In the genomic region with DNA sequence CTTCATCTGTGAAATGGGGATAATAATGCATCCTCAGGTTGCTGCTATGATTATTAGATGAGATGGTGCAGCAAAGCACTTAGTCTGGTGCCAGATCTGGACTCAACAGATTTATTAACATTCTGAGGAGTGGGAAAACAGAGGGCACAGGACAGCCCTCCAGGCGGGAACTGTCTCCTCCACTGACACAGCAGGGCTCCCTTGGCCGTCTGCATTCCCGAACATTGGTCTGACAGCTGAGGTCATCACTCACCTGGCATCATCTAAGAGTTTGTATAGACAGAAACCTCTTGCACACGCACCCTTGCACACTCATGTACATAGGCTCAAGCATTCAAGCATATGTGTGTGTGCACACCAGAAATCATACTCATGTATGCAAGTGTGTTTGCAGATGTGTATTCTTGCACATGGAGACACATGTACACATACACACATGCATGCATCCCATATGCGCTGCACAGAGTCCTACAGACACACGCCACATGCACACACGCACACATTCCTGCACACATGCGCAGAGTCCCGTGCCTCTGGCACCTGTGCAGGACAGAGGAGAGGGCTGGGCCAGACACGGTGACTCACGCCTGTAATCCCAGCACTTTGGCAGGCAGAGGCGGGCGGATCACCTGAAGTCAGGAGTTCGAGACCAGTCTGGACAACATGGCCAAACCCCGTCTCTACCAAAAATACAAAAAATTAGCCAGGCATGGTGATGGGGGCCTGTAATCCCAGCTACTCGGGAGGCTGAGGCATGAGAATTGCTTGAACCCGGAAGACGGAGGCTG, we compare ENCODE assay signal across 18 cellular contexts.
"Had no signal": no experiment of that assay in that cellular context is flagged by ENCODE, and none has a peak within 500 bp of the region (broad histone marks: within the 10 kb centered on the region; RNA-seq: fewer than 3 reads in every experiment).

No MANE protein-coding gene starts in this region.

- ATAC-seq: esophagus mucosa, gastrocnemius medialis, left ventricle myocardium superior had no signal

- H3K4me3 ChIP-seq: gastrocnemius medialis, lung, right atrium auricular region, stomach, thoracic aorta, transverse colon had no signal

- H3K36me3 ChIP-seq: gastrocnemius medialis, neutrophil, right atrium auricular region, stomach, thoracic aorta, transverse colon had no signal

- H3K27me3 ChIP-seq: gastrocnemius medialis, right atrium auricular region, stomach had no signal

- DNase-seq: effector memory CD4-positive, alpha-beta T cell; gastrocnemius medialis; glutamatergic neuron; immature natural killer cell; left ventricle myocardium superior; midbrain; naive B cell; small intestine; stimulated activated CD4-positive, alpha-beta T cell treated with anti-CD3 and anti-CD28 coated beads, Interleukin-12 subunit alpha, Interleukin-12 subunit beta, amount 100 ng/mL, for 4 hours; stimulated activated naive CD4-positive, alpha-beta T cell; stomach; substantia nigra; transverse colon had no signal

- H3K9me3 ChIP-seq: gastrocnemius medialis, neutrophil, right atrium auricular region, stomach, thoracic aorta, transverse colon had no signal

- H3K27ac ChIP-seq: gastrocnemius medialis, neutrophil, right atrium auricular region, stomach, thoracic aorta, transverse colon had no signal
